In the genomic region with DNA sequence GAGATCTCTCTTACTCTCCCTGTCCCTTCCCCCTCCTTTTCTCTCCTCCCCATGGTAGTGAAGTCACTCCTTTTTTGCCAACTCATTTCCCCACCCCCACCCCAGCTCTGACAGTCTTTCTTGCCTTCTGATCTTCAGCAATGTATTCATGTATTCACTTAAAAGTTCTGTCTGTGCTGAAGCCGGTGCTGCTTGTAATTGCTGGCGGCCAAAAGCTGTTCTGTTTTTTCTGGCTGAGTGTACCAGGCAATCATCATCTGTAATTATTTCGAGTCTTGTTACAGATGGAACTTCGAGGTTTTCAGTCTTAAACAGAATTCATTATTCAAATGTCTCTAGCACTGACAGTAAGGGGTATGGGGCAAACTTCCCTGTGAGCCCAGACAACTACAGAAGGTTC, we compare ENCODE assay signal across 21 cellular contexts.
"Had no signal": no experiment of that assay in that cellular context is flagged by ENCODE, and none has a peak within 500 bp of the region (broad histone marks: within the 10 kb centered on the region; RNA-seq: fewer than 3 reads in every experiment).

No MANE protein-coding gene starts in this region.

- ATAC-seq: activated CD4-positive, CD25-positive, alpha-beta regulatory T cell treated with anti-CD3 and anti-CD28 coated beads, Interleukin-2, amount 50 U/mL, for 24 hours; activated CD8-positive, alpha-beta memory T cell treated with anti-CD3 and anti-CD28 coated beads, Interleukin-2, amount 10 ng/mL, durations not matched to agents 7 days and 5 days; activated naive CD4-positive, alpha-beta T cell treated with anti-CD3 and anti-CD28 coated beads, Interleukin-2, amount 50 U/mL, for 72 hours; activated naive CD8-positive, alpha-beta T cell treated with anti-CD3 and anti-CD28 coated beads, Interleukin-2, amount 50 U/mL, for 24 hours had no signal

- H3K36me3 Mint-ChIP-seq: activated CD8-positive, alpha-beta memory T cell treated with anti-CD3 and anti-CD28 coated beads, Interleukin-2, amount 10 ng/mL, durations not matched to agents 7 days and 5 days had no signal

- DNase-seq: activated CD4-positive, alpha-beta T cell treated with anti-CD3 and anti-CD28 coated beads for 4 hours; activated CD4-positive, alpha-beta T cell treated with anti-CD3 and anti-CD28 coated beads, Interleukin-2, amount 50 U/mL, for 48 hours; activated CD8-positive, alpha-beta memory T cell treated with anti-CD3 and anti-CD28 coated beads, Interleukin-2, amount 10 ng/mL, durations not matched to agents 7 days and 5 days; activated effector memory CD4-positive, alpha-beta T cell treated with anti-CD3 and anti-CD28 coated beads, Interleukin-2, amount 50 U/mL, for 16 hours; activated naive CD4-positive, alpha-beta T cell treated with Interleukin-2 at 50 U/mL for 16 hours; activated naive CD8-positive, alpha-beta T cell treated with anti-CD3 and anti-CD28 coated beads, Interleukin-2, amount 50 U/mL, for 24 hours; activated T-cell treated with anti-CD3 and anti-CD28 coated beads, Interleukin-2, amount 50 U/mL, for 24 hours; amniotic stem cell; NCI-H1048; NCI-H2029; NCI-H2107; NCI-H2171 treated with DMSO at 0.1 percent for 48 hours; NCI-H226; NCI-H526; NCI-H82; SHP77 treated with DMSO at 0.1 percent for 48 hours had no signal

- H3K36me3 ChIP-seq: ascending aorta had no signal

- H3K4me1 ChIP-seq: ascending aorta had no signal

- H3K27me3 Mint-ChIP-seq: activated CD8-positive, alpha-beta memory T cell treated with anti-CD3 and anti-CD28 coated beads, Interleukin-2, amount 10 ng/mL, durations not matched to agents 7 days and 5 days; activated naive CD8-positive, alpha-beta T cell treated with anti-CD3 and anti-CD28 coated beads, Interleukin-2, amount 50 U/mL, for 24 hours had no signal

- H3K4me1 Mint-ChIP-seq: activated CD8-positive, alpha-beta memory T cell treated with anti-CD3 and anti-CD28 coated beads, Interleukin-2, amount 10 ng/mL, durations not matched to agents 7 days and 5 days; activated naive CD8-positive, alpha-beta T cell treated with anti-CD3 and anti-CD28 coated beads, Interleukin-2, amount 50 U/mL, for 24 hours had no signal

- H3K4me3 Mint-ChIP-seq: activated CD8-positive, alpha-beta memory T cell treated with anti-CD3 and anti-CD28 coated beads, Interleukin-2, amount 10 ng/mL, durations not matched to agents 7 days and 5 days; activated naive CD8-positive, alpha-beta T cell treated with anti-CD3 and anti-CD28 coated beads, Interleukin-2, amount 50 U/mL, for 24 hours; activated T-cell treated with anti-CD3 and anti-CD28 coated beads, Interleukin-2, amount 50 U/mL, for 24 hours; T-helper 1 cell treated with Interleukin-12 subunit alpha and Interleukin-12 subunit beta and Interleukin-4 antibody, amounts not matched to agents 30 μg/mL and 1 μg/mL, for 36 hours had no signal

- H3K27me3 ChIP-seq: ascending aorta had no signal

- H3K9me3 Mint-ChIP-seq: activated naive CD4-positive, alpha-beta T cell treated with anti-CD3 and anti-CD28 coated beads, Interleukin-2, amount 50 U/mL, for 72 hours; activated naive CD8-positive, alpha-beta T cell treated with anti-CD3 and anti-CD28 coated beads, Interleukin-2, amount 50 U/mL, for 24 hours; activated T-cell treated with anti-CD3 and anti-CD28 coated beads, Interleukin-2, amount 50 U/mL, for 24 hours; T-helper 1 cell treated with Interleukin-12 subunit alpha and Interleukin-12 subunit beta and Interleukin-4 antibody, amounts not matched to agents 30 μg/mL and 1 μg/mL, for 36 hours had no signal

- H3K27ac Mint-ChIP-seq: activated CD8-positive, alpha-beta memory T cell treated with anti-CD3 and anti-CD28 coated beads, Interleukin-2, amount 10 ng/mL, durations not matched to agents 7 days and 5 days; activated naive CD4-positive, alpha-beta T cell treated with anti-CD3 and anti-CD28 coated beads, Interleukin-2, amount 50 U/mL, for 72 hours; activated naive CD8-positive, alpha-beta T cell treated with anti-CD3 and anti-CD28 coated beads, Interleukin-2, amount 50 U/mL, for 24 hours; activated T-cell treated with anti-CD3 and anti-CD28 coated beads, Interleukin-2, amount 50 U/mL, for 24 hours; T-helper 1 cell treated with Interleukin-12 subunit alpha and Interleukin-12 subunit beta and Interleukin-4 antibody, amounts not matched to agents 30 μg/mL and 1 μg/mL, for 36 hours had no signal

- H3K4me3 ChIP-seq: ascending aorta, coronary artery had no signal

- H3K27ac ChIP-seq: ascending aorta, coronary artery had no signal

- H3K9me3 ChIP-seq: ascending aorta had no signal
